In genomic region chr7:153399554-153399940, GRCh38 we compare ENCODE assay signal across 21 cellular contexts.
"Had no signal": no experiment of that assay in that cellular context is flagged by ENCODE, and none has a peak within 500 bp of the region (broad histone marks: within the 10 kb centered on the region; RNA-seq: fewer than 3 reads in every experiment).

No MANE protein-coding gene starts in this region.

- DNase-seq: effector CD8-positive, alpha-beta T cell; endodermal cell; foreskin fibroblast; gastrocnemius medialis; head of caudate nucleus; left ventricle myocardium superior; lower lobe of right lung; mucosa of descending colon; naive B cell; nucleus accumbens; right cardiac atrium; sigmoid colon; stimulated activated CD4-positive, alpha-beta T cell treated with anti-CD3 and anti-CD28 coated beads, Interleukin-2, amount 100 ng/mL, for 24 hours; stimulated activated CD4-positive, alpha-beta T cell treated with anti-CD3 and anti-CD28 coated beads, Interleukin-4, amount 100 ng/mL, for 24 hours; stimulated activated naive CD4-positive, alpha-beta T cell treated with Interleukin-2 at 50 U/mL for 16 hours; stomach; trophoblast cell had no signal

- H3K36me3 ChIP-seq: gastrocnemius medialis, lower lobe of right lung, prostate gland, sigmoid colon, stomach, thyroid gland, vagina had no signal

- H3K4me1 ChIP-seq: gastrocnemius medialis, lower lobe of right lung, prostate gland, sigmoid colon, stomach, vagina had no signal

- H3K27ac ChIP-seq: epithelial cell of prostate, gastrocnemius medialis, lower lobe of right lung, prostate gland, sigmoid colon, stomach, thyroid gland, vagina had no signal

- H3K4me3 ChIP-seq: gastrocnemius medialis, lower lobe of right lung, mucosa of descending colon, prostate gland, sigmoid colon, stomach, thyroid gland, vagina had no signal

- H3K27me3 ChIP-seq: gastrocnemius medialis, sigmoid colon, stomach, thyroid gland, vagina had no signal
